25 cellular contexts compared by ENCODE assay signal in genomic region chr20:49765413-49765736, GRCh38. TPM values are rescaled to one million over a fixed set of nuclear protein-coding genes. Genes with fewer than 3 reads are reported as not detected.
DNase-seq lines count a peak whose midpoint lies in the region; ATAC-seq and TF ChIP-seq lines count a peak whose summit lies in the region.
"Had no signal": no experiment of that assay in that cellular context is flagged by ENCODE, and none has a peak within 500 bp of the region (broad histone marks: within the 10 kb centered on the region; RNA-seq: fewer than 3 reads in every experiment).

No MANE protein-coding gene starts in this region.

- TF ChIP-seq CTCF in GM23338 (conservative IDR thresholded peaks at IDR 0.05; ENCODE audit: low read depth in 2 of 2) (no peak), PC-9 (conservative IDR thresholded peaks at IDR 0.05) (no peak)

- BruUV-seq in PC-9 (replicated peaks; lab: Mats Ljungman, UMichigan) = no TSS peak

- H3F3A ChIP-seq in GM23338 (replicated peaks; ENCODE audit: low read depth) = peaks cover 5% of the 10 kb centered on the region; the same call in 1 of the 2 replicates
- peaks cover 70% of the 10 kb centered on the region for H3F3A ChIP-seq in PC-9 (ENCODE audit: insufficient read depth, low read depth)
- H3F3A ChIP-seq in GM23248 (ENCODE audit: insufficient read depth) = peaks cover 16% of the 10 kb centered on the region

- H3K27me3 ChIP-seq in GM23338 (ENCODE audit: insufficient read depth) = no peaks in the 10 kb centered on the region
- H3K27me3 ChIP-seq in PC-9 (ENCODE audit: insufficient read depth, low read depth) = no peaks in the 10 kb centered on the region
- no peaks in the 10 kb centered on the region for H3K27me3 ChIP-seq in muscle layer of duodenum (ENCODE audit: low read depth, low read length)
- no peaks in the 10 kb centered on the region for H3K27me3 ChIP-seq in subcutaneous abdominal adipose tissue (ENCODE audit: control insufficient read depth in 5 of 5, insufficient read depth in 4 of 5, low read length in 5 of 5)
- H3K27me3 ChIP-seq in GM23248 (replicated peaks; ENCODE audit: insufficient read depth) = no peaks in the 10 kb centered on the region
- H3K27me3 ChIP-seq: pancreas, SJCRH30 had no signal

- in situ Hi-C loops in GM23248 (cut with MboI) = no loop called here

- H3K79me2 ChIP-seq in GM23338 (replicated peaks; ENCODE audit: insufficient read depth) = no peaks in the 10 kb centered on the region
- H3K79me2 ChIP-seq in PC-9 (ENCODE audit: low read depth) = peaks cover 14% of the 10 kb centered on the region
- H3K79me2 ChIP-seq in GM23248 (ENCODE audit: insufficient read depth) = no peaks in the 10 kb centered on the region

- peaks cover 49% of the 10 kb centered on the region for H3K4me1 Mint-ChIP-seq in GM23338

- DNase-seq in GM23338 (ENCODE audit: low spot score) (no peak), PC-9 (no peak), inferior parietal cortex (ENCODE audit: extremely low spot score) (no peak), GM23248 (no peak), iPS-NIHi11 (ENCODE audit: low spot score) (no peak)
- DNase-seq: activated CD4-positive, alpha-beta T cell treated with anti-CD3 and anti-CD28 coated beads, Interleukin-2, amount 10 ng/mL, durations not matched to agents 24 days and 14 days; activated CD8-positive, alpha-beta memory T cell treated with anti-CD3 and anti-CD28 coated beads for 24 hours; activated T-cell treated with anti-CD3 and anti-CD28 coated beads for 4 hours; amygdala; HFFc6; naive thymus-derived CD8-positive, alpha-beta T cell; NCI-H1092; NCI-H1694 treated with DMSO at 0.1 percent for 48 hours; NCI-H2171 treated with DMSO at 0.1 percent for 48 hours; NCI-H510A; pancreas; SJCRH30; stimulated activated CD4-positive, alpha-beta T cell treated with anti-CD3 and anti-CD28 coated beads, Interleukin-1b, Interleukin-23, amount 100 ng/mL, for 48 hours had no signal

- POLR2A ChIA-PET in PC-9 (lab: Charles Lee; ENCODE audit: unreplicated experiment) = interaction anchor here (0.5 to 0.7 kb wide), 3 partner anchors 10 to 79 kb away, joined by 3 to 7 read pairs (median 4); no protein-coding TSS in a partner anchor

- H3K4me3 ChIP-seq in GM23338 (no peak overlapping the region), PC-9 (no peak overlapping the region), muscle layer of duodenum (ENCODE audit: low read depth in 1 of 2, low read length in 2 of 2) (no peak overlapping the region), subcutaneous abdominal adipose tissue (ENCODE audit: low read depth in 1 of 5, low read length in 5 of 5) (no peak overlapping the region), GM23248 (no peak overlapping the region)
- H3K4me3 ChIP-seq: BLaER1 treated with 17β-estradiol and CSF1 and Interleukin-3, amounts not matched to agents 10 nM and 100 nM; pancreas; SJCRH30; smooth muscle cell had no signal

- H2AFZ ChIP-seq in GM23338 = no peak overlapping the region
- H2AFZ ChIP-seq in PC-9 = no peak overlapping the region
- H2AFZ ChIP-seq in GM23248 = no peak overlapping the region

- H3K27ac ChIP-seq in GM23338 (ENCODE audit: low read depth) (no peak overlapping the region), PC-9 (peak overlapping the region; percentile 96), muscle layer of duodenum (ENCODE audit: low read length) (peak overlapping the region; percentile 14), subcutaneous abdominal adipose tissue (ENCODE audit: low read depth, low read length) (peak overlapping the region; percentile 72), GM23248 (no peak overlapping the region)
- H3K27ac ChIP-seq: SJCRH30 had no signal

- H3K4me1 ChIP-seq in GM23338 (ENCODE audit: insufficient read depth) (peaks cover 45% of the 10 kb centered on the region), PC-9 (replicated peaks; ENCODE audit: insufficient read depth) (peaks cover 86% of the 10 kb centered on the region), muscle layer of duodenum (ENCODE audit: control insufficient read depth in 1 of 2, insufficient read depth in 2 of 2, low read length in 2 of 2) (peaks cover 11 to 20% of the 10 kb centered on the region in 2 donors), subcutaneous abdominal adipose tissue (ENCODE audit: control insufficient read depth in 5 of 5, insufficient read depth in 5 of 5, low read length in 5 of 5) (peaks cover 10 to 56% (median 38%) of the 10 kb centered on the region in 5 donors), GM23248 (ENCODE audit: insufficient read depth) (peaks cover 19% of the 10 kb centered on the region)

- peaks cover 12% of the 10 kb centered on the region for H3K9me3 Mint-ChIP-seq in GM23338
- H3K9me3 Mint-ChIP-seq: activated naive CD4-positive, alpha-beta T cell treated with anti-CD3 and anti-CD28 coated beads, Interleukin-2, amount 50 U/mL, for 24 hours; activated T-helper 2 cell treated with anti-CD3 and anti-CD28 coated beads, Interferon-gamma antibody, Interleukin-2, Interleukin-4, amounts not matched to agents 10 μg/mL and 5 μg/mL and 100 μg/mL, durations not matched to agents 14 hours and 24 hours and 36 hours; HFFc6 had no signal

- H3K27ac Mint-ChIP-seq in GM23338 = no peak overlapping the region
- H3K27ac Mint-ChIP-seq: activated CD4-positive, alpha-beta T cell treated with anti-CD3 and anti-CD28 coated beads, Interleukin-2, amount 10 ng/mL, durations not matched to agents 24 days and 14 days; activated naive CD4-positive, alpha-beta T cell treated with anti-CD3 and anti-CD28 coated beads, Interleukin-2, amount 50 U/mL, for 24 hours; activated T-helper 2 cell treated with anti-CD3 and anti-CD28 coated beads, Interferon-gamma antibody, Interleukin-2, Interleukin-4, amounts not matched to agents 10 μg/mL and 5 μg/mL and 100 μg/mL, durations not matched to agents 14 hours and 24 hours and 36 hours; HFFc6 had no signal

- no peak overlapping the region for H3K4me3 Mint-ChIP-seq in GM23338
- H3K4me3 Mint-ChIP-seq: activated CD4-positive, alpha-beta T cell treated with anti-CD3 and anti-CD28 coated beads, Interleukin-2, amount 10 ng/mL, durations not matched to agents 24 days and 14 days; activated naive CD4-positive, alpha-beta T cell treated with anti-CD3 and anti-CD28 coated beads, Interleukin-2, amount 50 U/mL, for 24 hours; HFFc6; naive thymus-derived CD8-positive, alpha-beta T cell had no signal

- H3K9me2 ChIP-seq in GM23338 (ENCODE audit: insufficient read depth) = peaks cover 18% of the 10 kb centered on the region
- no peaks in the 10 kb centered on the region for H3K9me2 ChIP-seq in PC-9 (ENCODE audit: insufficient read depth)
- H3K9me2 ChIP-seq in GM23248 (ENCODE audit: insufficient read depth) = no peaks in the 10 kb centered on the region

- no peak overlapping the region for H3K9ac ChIP-seq in subcutaneous abdominal adipose tissue (ENCODE audit: low read length in 5 of 5)
- no peak overlapping the region for H3K9ac ChIP-seq in GM23248
- H3K9ac ChIP-seq: BLaER1 treated with 17β-estradiol and CSF1 and Interleukin-3, amounts not matched to agents 10 nM and 100 nM had no signal

- no peak for ATAC-seq in GM23338
- no peak for ATAC-seq in esophagus mucosa
- ATAC-seq: naive thymus-derived CD8-positive, alpha-beta T cell had no signal

- H3K4me2 ChIP-seq in GM23338 (peak overlapping the region; percentile 49; the same call in 1 of the 2 replicates), PC-9 (peak overlapping the region; percentile 39), GM23248 (ENCODE audit: unreplicated experiment) (no peak overlapping the region)
- H3K4me2 ChIP-seq: smooth muscle cell had no signal

- CTCF ChIA-PET in PC-9 (lab: Charles Lee) = no interaction called here

- H3K27me3 Mint-ChIP-seq in GM23338 (ENCODE audit: insufficient read depth, low read depth, poor library complexity) = peaks cover 14% of the 10 kb centered on the region

- intact Hi-C loops in PC-9 (cut with micrococcal nuclease; ENCODE audit: unreplicated experiment) = loop anchor here (1.0 to 10.0 kb wide), 3 partner anchors 10 to 319 kb away; no protein-coding TSS in a partner anchor

- no peaks in the 10 kb centered on the region for H3K36me3 ChIP-seq in GM23338 (ENCODE audit: insufficient read depth)
- H3K36me3 ChIP-seq in PC-9 (ENCODE audit: low read depth) = no peaks in the 10 kb centered on the region
- no peaks in the 10 kb centered on the region for H3K36me3 ChIP-seq in muscle layer of duodenum (ENCODE audit: control insufficient read depth in 1 of 2, insufficient read depth in 2 of 2, low read length in 2 of 2)
- no peaks in the 10 kb centered on the region for H3K36me3 ChIP-seq in subcutaneous abdominal adipose tissue (ENCODE audit: control insufficient read depth in 5 of 5, insufficient read depth in 5 of 5, low read length in 5 of 5)
- no peaks in the 10 kb centered on the region for H3K36me3 ChIP-seq in GM23248 (ENCODE audit: low read depth)
- H3K36me3 ChIP-seq: BLaER1 treated with 17β-estradiol and CSF1 and Interleukin-3, amounts not matched to agents 10 nM and 100 nM; pancreas; SJCRH30 had no signal

- H3K36me3 Mint-ChIP-seq in GM23338 (ENCODE audit: low read depth) = peaks cover 10% of the 10 kb centered on the region
- H3K36me3 Mint-ChIP-seq: activated naive CD4-positive, alpha-beta T cell treated with anti-CD3 and anti-CD28 coated beads, Interleukin-2, amount 50 U/mL, for 24 hours; naive thymus-derived CD8-positive, alpha-beta T cell had no signal

- 86 to 94% methylated on average over 5 of the region's 5 CpGs for WGBS in GM23248 (ENCODE audit: low coverage in 1 of 2, low lambda C conversion rate in 2 of 2, missing lambda C conversion rate in 2 of 2), 2 experiments

- H4K20me1 ChIP-seq in GM23338 (replicated peaks; ENCODE audit: insufficient read depth) = no peaks in the 10 kb centered on the region
- no peaks in the 10 kb centered on the region for H4K20me1 ChIP-seq in PC-9 (ENCODE audit: insufficient read depth)
- no peaks in the 10 kb centered on the region for H4K20me1 ChIP-seq in GM23248 (ENCODE audit: insufficient read depth)
- H4K20me1 ChIP-seq: BLaER1 treated with 17β-estradiol and CSF1 and Interleukin-3, amounts not matched to agents 10 nM and 100 nM had no signal

- no peaks in the 10 kb centered on the region for H3K9me3 ChIP-seq in PC-9 (ENCODE audit: insufficient read depth, low read depth)
- no peaks in the 10 kb centered on the region for H3K9me3 ChIP-seq in muscle layer of duodenum (ENCODE audit: control insufficient read depth in 1 of 2, low read length in 2 of 2)
- no peaks in the 10 kb centered on the region for H3K9me3 ChIP-seq in subcutaneous abdominal adipose tissue (ENCODE audit: control insufficient read depth in 5 of 5, low read length in 5 of 5)
- no peaks in the 10 kb centered on the region for H3K9me3 ChIP-seq in GM23248 (ENCODE audit: low read depth)
- H3K9me3 ChIP-seq: pancreas, SJCRH30 had no signal

RNA-seq across cellular contexts. Expression of gene SLC9A8, which starts 47.3 kb away (rescaled TPM):
- total RNA-seq in GM23338 (2014; rRNA removed; shearing (Covaris generic)) = 6.4 and 7.0 TPM in 2 replicates
- polyA plus RNA-seq in GM23338 (2016; fragmentation: Nextera tagmentation; extraction: Ambion mirVana) (2.6 and 4.4 TPM in 2 replicates), GM23248 (2016; fragmentation: Nextera tagmentation; extraction: Ambion mirVana) (3.2 and 4.2 TPM in 2 replicates)
- total RNA-seq in PC-9 (2021) (12.7 and 21.4 TPM in 2 replicates), esophagus mucosa (12.0 TPM)
- 5.0 and 6.3 TPM in 2 replicates for total RNA-seq in GM23248 (2014; rRNA removed; shearing (Covaris generic))

RNA-seq across cellular contexts. Expression of gene B4GALT5, which starts 51.7 kb away (rescaled TPM):
- total RNA-seq in GM23338 (2014; rRNA removed; shearing (Covaris generic)) = 50.3 and 53.2 TPM in 2 replicates
- 19.1 and 20.1 TPM in 2 replicates for polyA plus RNA-seq in GM23338 (2016; fragmentation: Nextera tagmentation; extraction: Ambion mirVana)
- total RNA-seq in PC-9 (2021) = 61.7 and 63.1 TPM in 2 replicates
- 31.3 TPM for total RNA-seq in esophagus mucosa
- total RNA-seq in GM23248 (2014; rRNA removed; shearing (Covaris generic)) = 15.9 and 16.9 TPM in 2 replicates
- 4.2 and 4.5 TPM in 2 replicates for polyA plus RNA-seq in GM23248 (2016; fragmentation: Nextera tagmentation; extraction: Ambion mirVana)

Comparison
In these comparisons a context has a peak if more than half of its experiments do, and no peak if none do; other contexts are left out.
1. H3K27ac ChIP-seq: peak in PC-9 (single experiment), muscle layer of duodenum (single experiment) and subcutaneous abdominal adipose tissue (single experiment); none in GM23338 (single experiment) and GM23248 (single experiment).